Comparison of ENCODE assay signal across 9 cellular contexts in genomic region chr7:101813414-101814019, GRCh38. TPM values are rescaled to one million over a fixed set of nuclear protein-coding genes. Genes with fewer than 3 reads are reported as not detected.
DNase-seq lines count a peak whose midpoint lies in the region; ATAC-seq, FAIRE-seq and TF ChIP-seq lines count a peak whose summit lies in the region.
"Had no signal": no experiment of that assay in that cellular context is flagged by ENCODE, and none has a peak within 500 bp of the region (broad histone marks: within the 10 kb centered on the region; RNA-seq: fewer than 3 reads in every experiment).

No MANE protein-coding gene starts in this region.

- H3K36me3 Mint-ChIP-seq in astrocyte (ENCODE audit: low read depth, unreplicated experiment), result no peaks in the 10 kb centered on the region
- no peaks in the 10 kb centered on the region for H3K36me3 Mint-ChIP-seq in naive thymus-derived CD4-positive, alpha-beta T cell

- H3K4me3 ChIP-seq in AG04450 (ENCODE audit: low read depth, low read length), result peak overlapping the region; percentile 78
- H3K4me3 ChIP-seq in HL-60 (replicated peaks; ENCODE audit: insufficient read depth, low read length), result peak overlapping the region; percentile 73
- no peak overlapping the region for H3K4me3 ChIP-seq in astrocyte (ENCODE audit: insufficient read depth, low read depth, low read length)
- H3K4me3 ChIP-seq in naive thymus-derived CD4-positive, alpha-beta T cell (ENCODE audit: low read length), result no peak overlapping the region

- H3K27me3 Mint-ChIP-seq in astrocyte (ENCODE audit: low read depth, unreplicated experiment), result peaks cover 4% of the 10 kb centered on the region
- H3K27me3 Mint-ChIP-seq in naive thymus-derived CD4-positive, alpha-beta T cell, result peaks cover 0 to 45% (median 0%) of the 10 kb centered on the region in 5 donors

- peaks cover 7% of the 10 kb centered on the region for H3K4me1 Mint-ChIP-seq in astrocyte (ENCODE audit: low read depth, unreplicated experiment)
- peaks cover 10 to 23% (median 17%) of the 10 kb centered on the region in 7 donors for H3K4me1 Mint-ChIP-seq in naive thymus-derived CD4-positive, alpha-beta T cell

- no peak for DNase-seq in AG04450 (ENCODE audit: low read depth, low spot score)
- DNase-seq in HL-60 (ENCODE audit: low read depth in 1 of 2, low spot score in 1 of 2), result no peak
- no peak for DNase-seq in astrocyte (ENCODE audit: low read depth)
- DNase-seq in naive thymus-derived CD4-positive, alpha-beta T cell, result no peak
- DNase-seq in SHP77 treated with DMSO at 0.1 percent for 48 hours (lab: John Stamatoyannopoulos, UW), result no peak
- no peak for DNase-seq in NCI-H2029 treated with DMSO at 0.1 percent for 48 hours (lab: John Stamatoyannopoulos, UW)
- DNase-seq in ureter (ENCODE audit: low spot score), result no peak
- DNase-seq: NCI-H2029 had no signal

- H3K36me3 ChIP-seq in astrocyte (ENCODE audit: insufficient read depth, low read length), result no peaks in the 10 kb centered on the region
- H3K36me3 ChIP-seq in naive thymus-derived CD4-positive, alpha-beta T cell (ENCODE audit: control insufficient read depth in 2 of 3, insufficient read depth in 3 of 3, low read length in 3 of 3), result peaks cover 0 to 3% (median 0%) of the 10 kb centered on the region in 3 experiments

- peaks cover 9% of the 10 kb centered on the region for H3K4me1 ChIP-seq in astrocyte (ENCODE audit: insufficient read depth, low read length)
- peaks cover 0 to 4% of the 10 kb centered on the region in 2 donors for H3K4me1 ChIP-seq in naive thymus-derived CD4-positive, alpha-beta T cell (ENCODE audit: control insufficient read depth in 2 of 2, insufficient read depth in 2 of 2, low read length in 2 of 2)

- CTCF ChIA-PET in AG04450 (lab: Charles Lee), result interaction anchor here (0.6 to 1.3 kb wide), 3 partner anchors 132 to 238 kb away, joined by 4 to 6 read pairs (median 4); no protein-coding TSS in a partner anchor
- CTCF ChIA-PET in naive thymus-derived CD4-positive, alpha-beta T cell (lab: Charles Lee), result interaction anchor here (1.1 to 1.6 kb wide), 3 partner anchors 9 to 71 kb away, joined by 3 to 13 read pairs (median 5); no protein-coding TSS in a partner anchor

- no peak for FAIRE-seq in astrocyte (lab: Jason Lieb, UNC)

- no peaks in the 10 kb centered on the region for H3K9me3 Mint-ChIP-seq in astrocyte (ENCODE audit: unreplicated experiment)
- H3K9me3 Mint-ChIP-seq in naive thymus-derived CD4-positive, alpha-beta T cell, result no peaks in the 10 kb centered on the region

- intact Hi-C loops in naive thymus-derived CD4-positive, alpha-beta T cell (cut with micrococcal nuclease), result loop anchor here (1.0 to 10.0 kb wide), 6 partner anchors 9 to 423 kb away; no protein-coding TSS in a partner anchor

- H3K27ac ChIP-seq in AG04450 (ENCODE audit: low read depth, low read length), result no peak overlapping the region
- no peak overlapping the region for H3K27ac ChIP-seq in HL-60 (replicated peaks)
- no peak overlapping the region for H3K27ac ChIP-seq in astrocyte (ENCODE audit: low read depth, low read length)
- no peak overlapping the region for H3K27ac ChIP-seq in naive thymus-derived CD4-positive, alpha-beta T cell (ENCODE audit: low read depth, low read length)

- H2AFZ ChIP-seq in astrocyte (ENCODE audit: low read depth, low read length), result no peak overlapping the region

- H4K20me1 ChIP-seq in astrocyte (ENCODE audit: insufficient read depth, low read length), result peaks cover 12% of the 10 kb centered on the region

- peak overlapping the region; percentile 88 for H3K4me2 ChIP-seq in astrocyte (ENCODE audit: low read length)

- H3K9me3 ChIP-seq in AG04450 (ENCODE audit: control insufficient read depth, insufficient read depth, low read length), result no peaks in the 10 kb centered on the region; the same call in 1 of the 2 replicates
- no peaks in the 10 kb centered on the region for H3K9me3 ChIP-seq in astrocyte (ENCODE audit: insufficient read depth, low read depth, low read length)
- no peaks in the 10 kb centered on the region for H3K9me3 ChIP-seq in naive thymus-derived CD4-positive, alpha-beta T cell (ENCODE audit: control insufficient read depth in 2 of 3, low read length in 3 of 3)

- no peak overlapping the region for H3K9ac ChIP-seq in astrocyte (ENCODE audit: low read length)

- TF ChIP-seq CTCF in AG04450 (IDR thresholded peaks at IDR 0.05; ENCODE audit: low read depth, low read length) (no peak), HL-60 (IDR thresholded peaks at IDR 0.05; ENCODE audit: insufficient read depth, low read length) (no peak), astrocyte (IDR thresholded peaks at IDR 0.05; ENCODE audit: insufficient read depth, low read depth, low read length) (no peak)

- ATAC-seq in naive thymus-derived CD4-positive, alpha-beta T cell, result no peak
- ATAC-seq in HG02938 (IDR thresholded peaks at IDR 0.05; ENCODE audit: unreplicated experiment), result no peak

- H3K27me3 ChIP-seq in AG04450 (ENCODE audit: control insufficient read depth, insufficient read depth, low read length) (no peaks in the 10 kb centered on the region), HL-60 (ENCODE audit: insufficient read depth, poor library complexity, severe bottlenecking) (no peaks in the 10 kb centered on the region), astrocyte (ENCODE audit: insufficient read depth, low read length) (peaks cover 7% of the 10 kb centered on the region)
- no peaks in the 10 kb centered on the region for H3K27me3 ChIP-seq in naive thymus-derived CD4-positive, alpha-beta T cell (ENCODE audit: control insufficient read depth in 2 of 2, insufficient read depth in 2 of 2, low read length in 2 of 2)

- no peak overlapping the region for H3K27ac Mint-ChIP-seq in astrocyte (ENCODE audit: unreplicated experiment)
- H3K27ac Mint-ChIP-seq in naive thymus-derived CD4-positive, alpha-beta T cell, result no peak overlapping the region

- H3K79me2 ChIP-seq in astrocyte (ENCODE audit: insufficient read depth, low read length), result peaks cover 17% of the 10 kb centered on the region

- peak overlapping the region; percentile 78 for H3K4me3 Mint-ChIP-seq in astrocyte (ENCODE audit: unreplicated experiment)
- H3K4me3 Mint-ChIP-seq in naive thymus-derived CD4-positive, alpha-beta T cell, result peak overlapping the region; percentile 60 to 94 (median 74)

- POLR2A ChIA-PET in AG04450 (lab: Yijun Ruan, JAX), result no interaction called here
- POLR2A ChIA-PET in naive thymus-derived CD4-positive, alpha-beta T cell (lab: Charles Lee), result interaction anchor here (1.6 kb wide), 2 partner anchors 8 to 70 kb away, joined by 6 to 8 read pairs; no protein-coding TSS in a partner anchor

RNA-seq across cellular contexts. Expression of gene CUX1, which starts 3.9 kb away (rescaled TPM):
- polyA plus RNA-seq in AG04450 (2011; rRNA removed), result 29.7 and 33.8 TPM in 2 replicates
- 27.6 and 29.0 TPM in 2 replicates for polyA minus RNA-seq in AG04450 (2011; rRNA and poly(A)+ RNA removed)
- total RNA-seq in astrocyte (50.6 and 66.8 TPM in 2 replicates), ureter (103 TPM)
- total RNA-seq in naive thymus-derived CD4-positive, alpha-beta T cell, result 10 to 100 TPM; 29.6 to 81.6 (median 50.2) TPM
- polyA plus RNA-seq in naive thymus-derived CD4-positive, alpha-beta T cell, result 10 to 100 TPM; 10.1 to 24.4 TPM

Comparison
In these comparisons a context has a peak if more than half of its experiments do, and no peak if none do; other contexts are left out.
1. H3K4me3 ChIP-seq: peak in AG04450 (single experiment) and HL-60 (single experiment); none in astrocyte (single experiment) and naive thymus-derived CD4-positive, alpha-beta T cell (single experiment).